In the genomic region with DNA sequence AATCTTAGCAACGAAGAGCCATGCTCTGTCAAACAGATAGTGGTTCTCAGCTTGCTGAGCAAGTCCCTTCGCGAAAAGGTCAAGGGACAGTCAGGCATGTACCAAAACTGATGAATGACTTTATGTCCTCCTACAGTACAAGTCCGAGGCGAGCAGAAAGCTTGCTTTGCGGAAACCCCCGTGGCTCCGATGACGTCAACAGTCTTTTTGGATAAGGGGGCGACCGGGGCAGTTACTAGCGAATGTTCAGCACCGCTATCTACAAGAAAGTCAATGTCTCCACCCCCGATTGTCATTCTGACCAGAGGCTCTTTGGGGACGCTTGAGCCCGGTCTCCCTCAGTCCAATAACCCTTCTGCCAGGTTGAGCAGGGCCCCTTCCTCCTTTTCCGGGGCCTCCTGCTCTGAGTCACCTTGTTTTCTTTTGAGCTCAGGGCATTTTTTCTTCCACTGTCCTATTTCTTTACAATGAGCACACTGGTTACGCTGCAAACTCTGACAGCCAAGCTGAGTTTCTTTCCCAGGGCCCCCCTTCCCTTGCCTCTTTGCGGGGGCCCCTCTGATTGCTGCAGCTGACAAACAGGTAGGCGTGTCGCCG, we compare ENCODE assay signal across 2 cellular contexts.
TF ChIP-seq lines count a peak whose summit lies in the region.
"Not testable (repeated sequence)": the region's sequence is repeated elsewhere in the genome, so short reads cannot be mapped to it uniquely, and the experiment has no call there.

No MANE protein-coding gene starts in this region.

TF ChIP-seq in K562, 482 proteins besides CTCF, POLR2A, EP300 and RAD21:
- TF ChIP-seq CREM (IDR thresholded peaks at IDR 0.05; ENCODE audit: low read depth) (peak; percentile 35; the same call in 1 of the 2 replicates), FOSL1 (tag; conservative IDR thresholded peaks at IDR 0.05) (peak; percentile 55; the same call in 1 of the 2 replicates)
- TF ChIP-seq, protein P1, sequence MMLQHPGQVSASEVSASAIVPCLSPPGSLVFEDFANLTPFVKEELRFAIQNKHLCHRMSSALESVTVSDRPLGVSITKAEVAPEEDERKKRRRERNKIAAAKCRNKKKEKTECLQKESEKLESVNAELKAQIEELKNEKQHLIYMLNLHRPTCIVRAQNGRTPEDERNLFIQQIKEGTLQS (IDR thresholded peaks at IDR 0.05) = peak; percentile 47
- TF ChIP-seq, protein P1 (CRISPR knock-in tag; conservative IDR thresholded peaks at IDR 0.05) = not testable (repeated sequence)

TF ChIP-seq in HepG2, 621 proteins besides CTCF, POLR2A, EP300 and RAD21:
- TF ChIP-seq FOSL2 (CRISPR knock-in tag; IDR thresholded peaks at IDR 0.05) (peak; percentile 75), FOXP1 (CRISPR knock-in tag; IDR thresholded peaks at IDR 0.05) (peak; percentile 21; the same call in 1 of the 2 replicates)
- not testable (repeated sequence) for TF ChIP-seq FOXP1 (IDR thresholded peaks at IDR 0.05)
